8 cellular contexts compared by ENCODE assay signal in genomic region chr19:41746593-41747227, GRCh38. TPM values are rescaled to one million over a fixed set of nuclear protein-coding genes. Genes with fewer than 3 reads are reported as not detected.
DNase-seq lines count a peak whose midpoint lies in the region; ATAC-seq and TF ChIP-seq lines count a peak whose summit lies in the region.

No MANE protein-coding gene starts in this region.

- no TSS peak for BruUV-seq in HCT116 (replicated peaks; lab: Mats Ljungman, UMichigan)

- H3K36me3 ChIP-seq in BJ (ENCODE audit: control insufficient read depth, insufficient read depth, low read length) (no peaks in the 10 kb centered on the region), HCT116 (ENCODE audit: control insufficient read depth in 1 of 2, insufficient read depth in 2 of 2, low read length in 2 of 2) (no peaks in the 10 kb centered on the region), smooth muscle cell (ENCODE audit: low read depth) (no peaks in the 10 kb centered on the region)

- H2AFZ ChIP-seq in HCT116 (ENCODE audit: low read depth, low read length, poor library complexity, severe bottlenecking) (peak overlapping the region; percentile 4), smooth muscle cell (ENCODE audit: low read depth) (no peak overlapping the region)

- no peak overlapping the region for H3K27ac Mint-ChIP-seq in activated CD8-positive, alpha-beta T cell treated with anti-CD3 and anti-CD28 coated beads, Interleukin-2, amount 10 ng/mL, durations not matched to agents 7 days and 5 days
- no peak overlapping the region for H3K27ac Mint-ChIP-seq in osteocyte (ENCODE audit: unreplicated experiment)

- H3K79me2 ChIP-seq in HCT116 (ENCODE audit: insufficient read depth, low read length) (no peaks in the 10 kb centered on the region), smooth muscle cell (ENCODE audit: low read depth) (no peaks in the 10 kb centered on the region)

- H3K9me3 ChIP-seq in HCT116 (ENCODE audit: control insufficient read depth in 1 of 2, insufficient read depth in 1 of 2, low read depth in 1 of 2, low read length in 2 of 2) (no peaks in the 10 kb centered on the region), smooth muscle cell (replicated peaks; ENCODE audit: low read depth) (no peaks in the 10 kb centered on the region)

- RAD21 ChIA-PET in HCT116 (lab: Charles Lee; ENCODE audit: low non-redundant PET in 1 of 2, low total read pairs in 2 of 2, uncharacterized antibody in 2 of 2, unreplicated experiment in 2 of 2), result interaction anchor here in 1 of 2 experiments (0.6 kb wide), 1 partner anchor 366 kb away, joined by 3 read pairs; no protein-coding TSS in a partner anchor

- peak; percentile 97 for ATAC-seq in HCT116
- ATAC-seq in activated CD8-positive, alpha-beta T cell treated with anti-CD3 and anti-CD28 coated beads, Interleukin-2, amount 10 ng/mL, durations not matched to agents 7 days and 5 days, result peak; percentile 84
- ATAC-seq in esophagus mucosa, result peak; percentile 73
- no peak for ATAC-seq in GM19023 (IDR thresholded peaks at IDR 0.05; ENCODE audit: unreplicated experiment)

- DNase-seq in BJ (ENCODE audit: low read depth), result no peak
- DNase-seq in HCT116 (ENCODE audit: low read depth, low spot score), result peak; percentile 47
- peak; percentile 22 for DNase-seq in NCI-H526 treated with DMSO at 0.1 percent for 48 hours (lab: John Stamatoyannopoulos, UW)
- peak; percentile 70 for DNase-seq in activated CD8-positive, alpha-beta T cell treated with anti-CD3 and anti-CD28 coated beads, Interleukin-2, amount 10 ng/mL, durations not matched to agents 7 days and 5 days
- no peak for DNase-seq in osteocyte (ENCODE audit: extremely low spot score, unreplicated experiment)
- no peak for DNase-seq in smooth muscle cell (lab: John Stamatoyannopoulos, UW; ENCODE audit: unreplicated experiment)

- H3K9ac ChIP-seq in HCT116 (ENCODE audit: low read length) (no peak overlapping the region), smooth muscle cell (ENCODE audit: low read depth) (no peak overlapping the region)

- no peaks in the 10 kb centered on the region for H3K9me3 Mint-ChIP-seq in activated CD8-positive, alpha-beta T cell treated with anti-CD3 and anti-CD28 coated beads, Interleukin-2, amount 10 ng/mL, durations not matched to agents 7 days and 5 days (ENCODE audit: insufficient read depth)
- H3K9me3 Mint-ChIP-seq in osteocyte (ENCODE audit: unreplicated experiment), result no peaks in the 10 kb centered on the region

- POLR2A ChIA-PET in BJ (lab: Charles Lee), result no interaction called here
- POLR2A ChIA-PET in HCT116 (lab: Charles Lee), result no interaction called here
- POLR2A ChIA-PET in activated CD8-positive, alpha-beta T cell treated with anti-CD3 and anti-CD28 coated beads, Interleukin-2, amount 10 ng/mL, durations not matched to agents 7 days and 5 days (lab: Charles Lee), result no interaction called here

- no peak for TF ChIP-seq POLR2A in HCT116 (IDR thresholded peaks at IDR 0.05; ENCODE audit: borderline replicate concordance, extremely low read depth, insufficient read depth, insufficient read length)

- peaks cover 9% of the 10 kb centered on the region for H3K4me1 Mint-ChIP-seq in activated CD8-positive, alpha-beta T cell treated with anti-CD3 and anti-CD28 coated beads, Interleukin-2, amount 10 ng/mL, durations not matched to agents 7 days and 5 days (ENCODE audit: low read depth)
- H3K4me1 Mint-ChIP-seq in osteocyte (ENCODE audit: unreplicated experiment), result no peaks in the 10 kb centered on the region

- peaks cover 47% of the 10 kb centered on the region for H3K27me3 Mint-ChIP-seq in activated CD8-positive, alpha-beta T cell treated with anti-CD3 and anti-CD28 coated beads, Interleukin-2, amount 10 ng/mL, durations not matched to agents 7 days and 5 days (ENCODE audit: low read depth)
- peaks cover 35% of the 10 kb centered on the region for H3K27me3 Mint-ChIP-seq in osteocyte (ENCODE audit: unreplicated experiment)

- H3K4me2 ChIP-seq in HCT116 (ENCODE audit: low read length) (no peak overlapping the region), smooth muscle cell (no peak overlapping the region)

- H3F3A ChIP-seq in smooth muscle cell (ENCODE audit: low read depth), result no peaks in the 10 kb centered on the region

- TF ChIP-seq RAD21 in HCT116 (IDR thresholded peaks at IDR 0.05; ENCODE audit: low read depth), result peak; percentile 74

- TF ChIP-seq CTCF in BJ (IDR thresholded peaks at IDR 0.05; ENCODE audit: insufficient read depth, low read depth, low read length) (peak; percentile 64), HCT116 (IDR thresholded peaks at IDR 0.05 in 2 of 3, conservative IDR thresholded peaks at IDR 0.05 in 1 of 3; ENCODE audit: borderline replicate concordance in 1 of 3, insufficient read depth in 1 of 3, low read depth in 2 of 3, low read length in 2 of 3) (peak; percentile 56 to 84 (median 67); a peak in 5 of 6 replicates), osteocyte (IDR thresholded peaks at IDR 0.05) (peak; percentile 51), smooth muscle cell (IDR thresholded peaks at IDR 0.05; ENCODE audit: borderline replicate concordance, insufficient read depth, poor library complexity, severe bottlenecking) (no peak)

- no peak overlapping the region for H3K4me3 Mint-ChIP-seq in activated CD8-positive, alpha-beta T cell treated with anti-CD3 and anti-CD28 coated beads, Interleukin-2, amount 10 ng/mL, durations not matched to agents 7 days and 5 days
- no peak overlapping the region for H3K4me3 Mint-ChIP-seq in osteocyte (ENCODE audit: unreplicated experiment)

- intact Hi-C loops in HCT116 (cut with micrococcal nuclease), result loop anchor here (1.0 to 5.0 kb wide), 3 partner anchors 39 to 104 kb away; no protein-coding TSS in a partner anchor

- H3K4me1 ChIP-seq in HCT116 (ENCODE audit: control insufficient read depth in 1 of 2, insufficient read depth in 2 of 2, low read length in 2 of 2), result no peaks in the 10 kb centered on the region
- H3K4me1 ChIP-seq in smooth muscle cell (ENCODE audit: low read depth), result no peaks in the 10 kb centered on the region

- peaks cover 3% of the 10 kb centered on the region; the same call in 1 of the 2 replicates for H3K27me3 ChIP-seq in BJ (ENCODE audit: control insufficient read depth, insufficient read depth, low read length)
- peaks cover 62% of the 10 kb centered on the region for H3K27me3 ChIP-seq in HCT116 (ENCODE audit: insufficient read depth, low read length)
- H3K27me3 ChIP-seq in smooth muscle cell (ENCODE audit: low read depth), result no peaks in the 10 kb centered on the region

- CTCF ChIA-PET in BJ (lab: Yijun Ruan, JAX) (interaction anchor here (0.7 to 3.4 kb wide), 6 partner anchors 11 to 176 kb away, joined by 3 to 17 read pairs (median 4); no protein-coding TSS in a partner anchor), HCT116 (lab: Charles Lee) (interaction anchor here (0.6 to 4.4 kb wide), 4 partner anchors 40 to 105 kb away, joined by 3 to 41 read pairs (median 4); no protein-coding TSS in a partner anchor)
- CTCF ChIA-PET in activated CD8-positive, alpha-beta T cell treated with anti-CD3 and anti-CD28 coated beads, Interleukin-2, amount 10 ng/mL, durations not matched to agents 7 days and 5 days (lab: Charles Lee), result interaction anchor here (1.1 to 3.5 kb wide), 8 partner anchors 7 to 92 kb away, joined by 3 to 22 read pairs (median 4); no protein-coding TSS in a partner anchor

- no peaks in the 10 kb centered on the region for H3K9me2 ChIP-seq in HCT116 (ENCODE audit: insufficient read depth)

- H4K20me1 ChIP-seq in HCT116 (ENCODE audit: insufficient read depth) (no peaks in the 10 kb centered on the region), smooth muscle cell (ENCODE audit: low read depth) (no peaks in the 10 kb centered on the region)

- H3K27ac ChIP-seq in HCT116 (ENCODE audit: low read depth, low read length) (no peak overlapping the region), smooth muscle cell (ENCODE audit: low read depth) (no peak overlapping the region)

- 47% methylated on average over 11 of the region's 11 CpGs for WGBS in smooth muscle cell (ENCODE audit: low lambda C conversion rate)

- H3K36me3 Mint-ChIP-seq in activated CD8-positive, alpha-beta T cell treated with anti-CD3 and anti-CD28 coated beads, Interleukin-2, amount 10 ng/mL, durations not matched to agents 7 days and 5 days (ENCODE audit: low read depth), result no peaks in the 10 kb centered on the region
- no peaks in the 10 kb centered on the region for H3K36me3 Mint-ChIP-seq in osteocyte (ENCODE audit: unreplicated experiment)

- no peak overlapping the region for H3K4me3 ChIP-seq in BJ (ENCODE audit: low read depth, low read length)
- H3K4me3 ChIP-seq in HCT116 (replicated peaks in 1 of 2; ENCODE audit: low read depth in 1 of 2, low read length in 2 of 2), result no peak overlapping the region
- no peak overlapping the region for H3K4me3 ChIP-seq in smooth muscle cell

RNA-seq across cellular contexts. Expression of gene CEACAM6, which starts 8.6 kb away (rescaled TPM):
- polyA plus RNA-seq in BJ (2011; rRNA removed) (not detected in 2 replicates), smooth muscle cell (not detected in 2 replicates)
- not detected in 2 replicates for polyA minus RNA-seq in BJ (2011; rRNA and poly(A)+ RNA removed)
- total RNA-seq in HCT116 (2021; ENCODE audit: unreplicated experiment) (0.59 TPM), esophagus mucosa (268 TPM), osteocyte (not detected in 2 replicates), smooth muscle cell (not detected in 2 replicates)
- polyA plus RNA-seq in HCT116 (2012), result not detected in 2 replicates
- total RNA-seq in activated CD8-positive, alpha-beta T cell treated with anti-CD3 and anti-CD28 coated beads, Interleukin-2, amount 10 ng/mL, durations not matched to agents 7 days and 5 days, result not detected

RNA-seq across cellular contexts. Expression of gene CEACAM5, which starts 38.3 kb away (rescaled TPM):
- not detected in 2 replicates for polyA plus RNA-seq in BJ (2011; rRNA removed)
- not detected in 2 replicates for polyA minus RNA-seq in BJ (2011; rRNA and poly(A)+ RNA removed)
- total RNA-seq in HCT116 (2021; ENCODE audit: unreplicated experiment), result 0.22 TPM
- polyA plus RNA-seq in HCT116 (2012), result 0.03 TPM in 1 of 2 replicates, not detected in the other
- total RNA-seq in activated CD8-positive, alpha-beta T cell treated with anti-CD3 and anti-CD28 coated beads, Interleukin-2, amount 10 ng/mL, durations not matched to agents 7 days and 5 days, result not detected
- 369 TPM for total RNA-seq in esophagus mucosa
- total RNA-seq in osteocyte, result not detected in 2 replicates
- not detected in 2 replicates for total RNA-seq in smooth muscle cell
- polyA plus RNA-seq in smooth muscle cell, result not detected in 2 replicates

RNA-seq across cellular contexts. Expression of gene CEACAM3, which starts 49.7 kb away (rescaled TPM):
- polyA plus RNA-seq in BJ (2011; rRNA removed), result not detected in 2 replicates
- not detected in 2 replicates for polyA minus RNA-seq in BJ (2011; rRNA and poly(A)+ RNA removed)
- not detected for total RNA-seq in HCT116 (2021; ENCODE audit: unreplicated experiment)
- polyA plus RNA-seq in HCT116 (2012), result not detected in 2 replicates
- not detected for total RNA-seq in activated CD8-positive, alpha-beta T cell treated with anti-CD3 and anti-CD28 coated beads, Interleukin-2, amount 10 ng/mL, durations not matched to agents 7 days and 5 days
- not detected for total RNA-seq in esophagus mucosa
- not detected in 2 replicates for total RNA-seq in osteocyte
- total RNA-seq in smooth muscle cell, result not detected in 2 replicates
- not detected in 2 replicates for polyA plus RNA-seq in smooth muscle cell

RNA-seq across cellular contexts. Expression of gene CEACAM7, which starts 58.6 kb away (rescaled TPM):
- not detected in 2 replicates for polyA plus RNA-seq in BJ (2011; rRNA removed)
- polyA minus RNA-seq in BJ (2011; rRNA and poly(A)+ RNA removed), result not detected in 2 replicates
- total RNA-seq in HCT116 (2021; ENCODE audit: unreplicated experiment), result not detected
- polyA plus RNA-seq in HCT116 (2012), result not detected in 2 replicates
- not detected for total RNA-seq in activated CD8-positive, alpha-beta T cell treated with anti-CD3 and anti-CD28 coated beads, Interleukin-2, amount 10 ng/mL, durations not matched to agents 7 days and 5 days
- 71.9 TPM for total RNA-seq in esophagus mucosa
- not detected in 2 replicates for total RNA-seq in osteocyte
- not detected in 2 replicates for total RNA-seq in smooth muscle cell
- not detected in 2 replicates for polyA plus RNA-seq in smooth muscle cell

Comparison
In these comparisons a context has a peak if more than half of its experiments do, and no peak if none do; other contexts are left out.
1. DNase-seq: peak in HCT116 (single experiment), NCI-H526 treated with DMSO at 0.1 percent for 48 hours (single experiment) and activated CD8-positive, alpha-beta T cell treated with anti-CD3 and anti-CD28 coated beads, Interleukin-2, amount 10 ng/mL, durations not matched to agents 7 days and 5 days (single experiment); none in BJ (single experiment), osteocyte (single experiment) and smooth muscle cell (single experiment).
2. RNA of gene CEACAM6, which starts 8.6 kb away (total RNA-seq): 268 TPM in esophagus mucosa (single experiment); 0.59 TPM in HCT116 (single experiment), not detected in activated CD8-positive, alpha-beta T cell treated with anti-CD3 and anti-CD28 coated beads, Interleukin-2, amount 10 ng/mL, durations not matched to agents 7 days and 5 days, not detected in osteocyte and not detected in smooth muscle cell; every median in the first group is over 100 times any median in the second.
3. RNA of gene CEACAM5, which starts 38.3 kb away (total RNA-seq): 369 TPM in esophagus mucosa (single experiment); 0.22 TPM in HCT116 (single experiment), not detected in activated CD8-positive, alpha-beta T cell treated with anti-CD3 and anti-CD28 coated beads, Interleukin-2, amount 10 ng/mL, durations not matched to agents 7 days and 5 days, not detected in osteocyte and not detected in smooth muscle cell; every median in the first group is over 100 times any median in the second.